Comparison of ENCODE assay signal across 16 cellular contexts in the genomic region with DNA sequence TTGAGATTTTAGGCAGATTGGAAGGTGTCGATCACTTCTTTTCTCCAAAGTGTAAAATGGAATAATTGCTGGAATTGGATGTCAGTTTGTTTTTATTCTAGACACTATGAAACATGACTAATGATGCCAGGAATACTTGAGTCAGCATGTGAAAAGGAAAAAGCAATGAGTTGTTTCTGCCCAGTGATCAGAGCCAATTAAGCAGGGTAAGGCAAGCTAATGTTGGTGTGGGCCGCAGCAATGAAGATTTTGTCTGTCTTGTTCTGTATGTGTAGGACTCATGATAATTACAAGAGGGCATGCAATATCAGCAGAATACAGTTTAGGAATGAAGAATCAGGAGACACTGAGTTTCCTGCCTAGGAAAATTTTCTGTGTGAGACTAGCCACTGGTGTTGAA.
DNase-seq lines count a peak whose midpoint lies in the region; ATAC-seq, FAIRE-seq and TF ChIP-seq lines count a peak whose summit lies in the region.
"Had no signal": no experiment of that assay in that cellular context is flagged by ENCODE, and none has a peak within 500 bp of the region (broad histone marks: within the 10 kb centered on the region; RNA-seq: fewer than 3 reads in every experiment).

No MANE protein-coding gene starts in this region.

- ATAC-seq in CD4-positive, alpha-beta T cell (ENCODE audit: poor library complexity): no peak

- no peak overlapping the region for H3K4me3 Mint-ChIP-seq in activated CD4-positive, alpha-beta memory T cell treated with anti-CD3 and anti-CD28 coated beads for 36 hours
- no peak overlapping the region for H3K4me3 Mint-ChIP-seq in activated CD4-positive, alpha-beta memory T cell treated with anti-CD3 and anti-CD28 coated beads, Interleukin-2, amount 10 ng/mL, durations not matched to agents 7 days and 5 days
- H3K4me3 Mint-ChIP-seq in CD4-positive, alpha-beta T cell: no peak overlapping the region

- H3K9me3 Mint-ChIP-seq in activated CD4-positive, alpha-beta memory T cell treated with anti-CD3 and anti-CD28 coated beads for 36 hours: no peaks in the 10 kb centered on the region
- no peaks in the 10 kb centered on the region for H3K9me3 Mint-ChIP-seq in activated CD4-positive, alpha-beta memory T cell treated with anti-CD3 and anti-CD28 coated beads, Interleukin-2, amount 10 ng/mL, durations not matched to agents 7 days and 5 days
- no peaks in the 10 kb centered on the region for H3K9me3 Mint-ChIP-seq in CD4-positive, alpha-beta T cell

- H4K20me1 ChIP-seq in OCI-LY1 (ENCODE audit: insufficient read depth, low read length): no peaks in the 10 kb centered on the region

- H3K36me3 ChIP-seq in OCI-LY1 (ENCODE audit: insufficient read depth, low read length) (no peaks in the 10 kb centered on the region), endocrine pancreas (ENCODE audit: control insufficient read depth, insufficient read depth, low read length) (no peaks in the 10 kb centered on the region)
- H3K36me3 ChIP-seq: thyroid gland had no signal

- peaks cover 32% of the 10 kb centered on the region; the same call in 1 of the 2 replicates for H3K79me2 ChIP-seq in OCI-LY1 (ENCODE audit: insufficient read depth, low read length)

- peak; percentile 18 for DNase-seq in activated CD4-positive, alpha-beta memory T cell treated with anti-CD3 and anti-CD28 coated beads for 36 hours
- DNase-seq in activated CD4-positive, alpha-beta memory T cell treated with anti-CD3 and anti-CD28 coated beads, Interleukin-2, amount 10 ng/mL, durations not matched to agents 7 days and 5 days: no peak
- DNase-seq in pulmonary artery endothelial cell (ENCODE audit: low read depth, low spot score) (peak; percentile 47), HTR-8/SVneo (ENCODE audit: insufficient read length, low spot score) (no peak)
- DNase-seq in CD4-positive, alpha-beta T cell: no peak
- DNase-seq in activated CD4-positive, CD25-positive, alpha-beta regulatory T cell (lab: John Stamatoyannopoulos, UW): no peak
- DNase-seq: activated T-cell treated with anti-CD3 and anti-CD28 coated beads, Interleukin-2, amount 50 U/mL, for 48 hours; dorsolateral prefrontal cortex; NCI-H146; OCI-M1; stimulated activated CD4-positive, alpha-beta T cell treated with anti-CD3 and anti-CD28 coated beads, Interleukin-4, amount 100 ng/mL, for 4 hours; thyroid gland had no signal

- H3K9me3 ChIP-seq in OCI-LY1 (ENCODE audit: low read length) (no peaks in the 10 kb centered on the region), endocrine pancreas (ENCODE audit: control insufficient read depth, low read length) (no peaks in the 10 kb centered on the region)
- no peaks in the 10 kb centered on the region for H3K9me3 ChIP-seq in CD4-positive, alpha-beta T cell (ENCODE audit: control insufficient read depth, low read length)
- H3K9me3 ChIP-seq: thyroid gland had no signal

- H3K27me3 ChIP-seq in OCI-LY1 (ENCODE audit: insufficient read depth, low read length): no peaks in the 10 kb centered on the region
- no peaks in the 10 kb centered on the region for H3K27me3 ChIP-seq in endocrine pancreas (ENCODE audit: control insufficient read depth, insufficient read depth, low read length)
- H3K27me3 ChIP-seq in CD4-positive, alpha-beta T cell (ENCODE audit: control insufficient read depth, insufficient read depth, low read length): no peaks in the 10 kb centered on the region
- H3K27me3 ChIP-seq: thyroid gland had no signal

- no peak overlapping the region for H3K27ac Mint-ChIP-seq in activated CD4-positive, alpha-beta memory T cell treated with anti-CD3 and anti-CD28 coated beads for 36 hours
- no peak overlapping the region for H3K27ac Mint-ChIP-seq in activated CD4-positive, alpha-beta memory T cell treated with anti-CD3 and anti-CD28 coated beads, Interleukin-2, amount 10 ng/mL, durations not matched to agents 7 days and 5 days
- no peak overlapping the region for H3K27ac Mint-ChIP-seq in CD4-positive, alpha-beta T cell

- H3K36me3 Mint-ChIP-seq in activated CD4-positive, alpha-beta memory T cell treated with anti-CD3 and anti-CD28 coated beads for 36 hours: no peaks in the 10 kb centered on the region
- H3K36me3 Mint-ChIP-seq in activated CD4-positive, alpha-beta memory T cell treated with anti-CD3 and anti-CD28 coated beads, Interleukin-2, amount 10 ng/mL, durations not matched to agents 7 days and 5 days (ENCODE audit: low read depth): no peaks in the 10 kb centered on the region
- H3K36me3 Mint-ChIP-seq in CD4-positive, alpha-beta T cell (ENCODE audit: low read depth): no peaks in the 10 kb centered on the region

- H2AFZ ChIP-seq in OCI-LY1 (ENCODE audit: low read length): no peak overlapping the region

- H3K9ac ChIP-seq in OCI-LY1 (ENCODE audit: low read length): peak overlapping the region; percentile 47
- H3K9ac ChIP-seq in endocrine pancreas (ENCODE audit: control insufficient read depth, insufficient read depth, low read length): no peak overlapping the region

- H3K4me1 ChIP-seq in OCI-LY1 (ENCODE audit: insufficient read depth, low read length, severe bottlenecking) (peaks cover 89% of the 10 kb centered on the region), endocrine pancreas (ENCODE audit: control insufficient read depth, insufficient read depth, low read length) (peaks cover 11% of the 10 kb centered on the region)

- H3K27me3 Mint-ChIP-seq in activated CD4-positive, alpha-beta memory T cell treated with anti-CD3 and anti-CD28 coated beads for 36 hours: no peaks in the 10 kb centered on the region
- no peaks in the 10 kb centered on the region for H3K27me3 Mint-ChIP-seq in activated CD4-positive, alpha-beta memory T cell treated with anti-CD3 and anti-CD28 coated beads, Interleukin-2, amount 10 ng/mL, durations not matched to agents 7 days and 5 days
- H3K27me3 Mint-ChIP-seq in CD4-positive, alpha-beta T cell: no peaks in the 10 kb centered on the region

- H3K4me3 ChIP-seq in OCI-LY1 (ENCODE audit: low read depth, low read length, poor library complexity, severe bottlenecking) (peak overlapping the region; percentile 22), endocrine pancreas (ENCODE audit: control insufficient read depth, insufficient read depth, low read length) (peak overlapping the region; percentile 1)
- H3K4me3 ChIP-seq: dorsolateral prefrontal cortex, thyroid gland had no signal

- H3F3A ChIP-seq in OCI-LY1 (ENCODE audit: insufficient read depth, low read length): peaks cover 24% of the 10 kb centered on the region

- peaks cover 13% of the 10 kb centered on the region for H3K4me1 Mint-ChIP-seq in activated CD4-positive, alpha-beta memory T cell treated with anti-CD3 and anti-CD28 coated beads for 36 hours (ENCODE audit: low read depth)
- H3K4me1 Mint-ChIP-seq in activated CD4-positive, alpha-beta memory T cell treated with anti-CD3 and anti-CD28 coated beads, Interleukin-2, amount 10 ng/mL, durations not matched to agents 7 days and 5 days: peaks cover 9% of the 10 kb centered on the region
- H3K4me1 Mint-ChIP-seq in CD4-positive, alpha-beta T cell (ENCODE audit: low read depth): peaks cover 26% of the 10 kb centered on the region

- H3K27ac ChIP-seq in OCI-LY1 (ENCODE audit: low read depth, low read length, poor library complexity, severe bottlenecking): peak overlapping the region; percentile 99
- H3K27ac ChIP-seq in CD4-positive, alpha-beta T cell (ENCODE audit: low read depth, low read length): no peak overlapping the region
- H3K27ac ChIP-seq: dorsolateral prefrontal cortex, thyroid gland had no signal

- no peaks in the 10 kb centered on the region for H3K9me2 ChIP-seq in OCI-LY1 (ENCODE audit: low read depth, low read length)

- CTCF ChIA-PET in activated CD4-positive, alpha-beta memory T cell treated with anti-CD3 and anti-CD28 coated beads for 36 hours (lab: Charles Lee): interaction anchor here (0.8 kb wide), 1 partner anchor 166 kb away, joined by 3 read pairs; no protein-coding TSS in a partner anchor
- CTCF ChIA-PET in activated CD4-positive, alpha-beta memory T cell treated with anti-CD3 and anti-CD28 coated beads, Interleukin-2, amount 10 ng/mL, durations not matched to agents 7 days and 5 days (lab: Charles Lee): interaction anchor here (0.6 kb wide), 1 partner anchor 110 kb away, joined by 4 read pairs; a partner anchor contains a TSS
- CTCF ChIA-PET in CD4-positive, alpha-beta T cell (lab: Charles Lee): no interaction called here

- H3K4me2 ChIP-seq in OCI-LY1 (ENCODE audit: low read length): peak overlapping the region; percentile 63

- POLR2A ChIA-PET in activated CD4-positive, alpha-beta memory T cell treated with anti-CD3 and anti-CD28 coated beads for 36 hours (lab: Charles Lee): no interaction called here
- POLR2A ChIA-PET in activated CD4-positive, alpha-beta memory T cell treated with anti-CD3 and anti-CD28 coated beads, Interleukin-2, amount 10 ng/mL, durations not matched to agents 7 days and 5 days (lab: Charles Lee): interaction anchor here (0.9 to 1.6 kb wide), 2 partner anchors 15 to 20 kb away, joined by 3 read pairs; no protein-coding TSS in a partner anchor
- POLR2A ChIA-PET in CD4-positive, alpha-beta T cell (lab: Charles Lee): no interaction called here

- TF ChIP-seq CTCF in OCI-LY1 (IDR thresholded peaks at IDR 0.05; ENCODE audit: low read length): no peak
- TF ChIP-seq CTCF in CD4-positive, alpha-beta T cell (IDR thresholded peaks at IDR 0.05): no peak

- intact Hi-C loops in activated CD4-positive, alpha-beta memory T cell treated with anti-CD3 and anti-CD28 coated beads for 36 hours (cut with micrococcal nuclease): loop anchor here (2.0 kb wide), 1 partner anchor 19 kb away; no protein-coding TSS in a partner anchor
- intact Hi-C loops in CD4-positive, alpha-beta T cell (cut with DNase I, micrococcal nuclease): no loop called here

- no peak for FAIRE-seq in HTR-8/SVneo (lab: Jason Lieb, UNC)
- FAIRE-seq: A204.1, G401.6 had no signal

Comparison
In these comparisons a context has a peak if more than half of its experiments do, and no peak if none do; other contexts are left out.
1. DNase-seq: peak in activated CD4-positive, alpha-beta memory T cell treated with anti-CD3 and anti-CD28 coated beads for 36 hours (single experiment) and pulmonary artery endothelial cell (single experiment); none in activated CD4-positive, alpha-beta memory T cell treated with anti-CD3 and anti-CD28 coated beads, Interleukin-2, amount 10 ng/mL, durations not matched to agents 7 days and 5 days (single experiment), HTR-8/SVneo (single experiment), CD4-positive, alpha-beta T cell (0 of 10) and activated CD4-positive, CD25-positive, alpha-beta regulatory T cell (0 of 4).